Comparison of ENCODE assay signal across 14 cellular contexts in the genomic region with DNA sequence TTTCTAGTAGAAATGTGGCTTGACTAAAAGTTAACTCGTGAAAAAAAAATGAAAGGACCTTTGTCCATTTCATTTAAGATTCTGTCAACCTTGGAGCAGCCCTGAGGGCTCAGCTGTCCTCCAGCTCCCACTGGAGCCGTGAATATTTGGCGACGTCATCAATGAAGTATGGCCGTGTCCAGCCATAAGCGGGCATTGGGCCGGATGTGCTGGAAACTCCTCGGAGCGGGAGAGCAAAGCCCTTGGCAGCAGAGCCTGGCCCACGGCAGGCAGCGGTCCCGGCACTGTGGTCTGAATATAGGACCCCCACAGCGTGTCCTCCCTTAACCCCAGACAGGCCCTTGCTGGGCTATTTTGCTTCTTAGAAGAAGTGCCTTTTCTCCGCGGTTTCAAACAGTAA. TPM values are rescaled to one million over a fixed set of nuclear protein-coding genes. Genes with fewer than 3 reads are reported as not detected.
A peak's percentile ranks its signal among the peaks of the same experiment; 100 is the strongest.
DNase-seq lines count a peak whose midpoint lies in the region; ATAC-seq and TF ChIP-seq lines count a peak whose summit lies in the region.
"Had no signal": no experiment of that assay in that cellular context is flagged by ENCODE, and none has a peak within 500 bp of the region (broad histone marks: within the 10 kb centered on the region; RNA-seq: fewer than 3 reads in every experiment).

No MANE protein-coding gene starts in this region.

- no peak overlapping the region for H3K4me3 ChIP-seq in cardiac fibroblast (replicated peaks in 1 of 2; ENCODE audit: low read depth in 2 of 2, low read length in 2 of 2)
- H3K4me3 ChIP-seq: body of pancreas, esophagus squamous epithelium, SK-N-MC had no signal

- peak; percentile 46 for DNase-seq in EH (ENCODE audit: low read depth)
- DNase-seq in cardiac fibroblast (ENCODE audit: low read depth in 2 of 2), result peak; percentile 9 to 22
- DNase-seq in hepatic stellate cell (ENCODE audit: low spot score), result peak; percentile 32
- DNase-seq in sciatic nerve (ENCODE audit: low spot score), result peak; percentile 54
- no peak for DNase-seq in stimulated activated CD4-positive, alpha-beta T cell treated with anti-CD3 and anti-CD28 coated beads, Interleukin-2, amount 100 ng/mL, for 48 hours
- DNase-seq in foreskin keratinocyte, result no peak
- no peak for DNase-seq in KG1 (lab: John Stamatoyannopoulos, UW)
- DNase-seq: esophagus squamous epithelium, NCI-H1694 treated with DMSO at 0.1 percent for 48 hours, NCI-H510A treated with DMSO at 0.1 percent for 48 hours, T-helper 9 cell had no signal

- ATAC-seq in sciatic nerve (no peak), foreskin keratinocyte (no peak), HG03095 (IDR thresholded peaks at IDR 0.05; ENCODE audit: unreplicated experiment) (no peak)
- ATAC-seq: body of pancreas had no signal

- H3K4me1 ChIP-seq in foreskin keratinocyte, result no peaks in the 10 kb centered on the region
- H3K4me1 ChIP-seq: esophagus squamous epithelium had no signal

- intact Hi-C loops in sciatic nerve (cut with DNase I), result no loop called here

- H3K27me3 ChIP-seq in foreskin keratinocyte, result no peaks in the 10 kb centered on the region
- H3K27me3 ChIP-seq: body of pancreas had no signal

- H3K27ac ChIP-seq in foreskin keratinocyte, result no peak overlapping the region
- H3K27ac ChIP-seq: body of pancreas, esophagus squamous epithelium, SK-N-MC had no signal

- TF ChIP-seq CTCF in cardiac fibroblast (IDR thresholded peaks at IDR 0.05; ENCODE audit: low read depth, low read length), result no peak
- no peak for TF ChIP-seq CTCF in foreskin keratinocyte (conservative IDR thresholded peaks at IDR 0.05)

RNA-seq across cellular contexts. Expression of gene JAKMIP3, which starts 50.0 kb away (rescaled TPM):
- total RNA-seq in sciatic nerve (1.1 TPM), foreskin keratinocyte (0.04 TPM in 1 of 2 replicates, not detected in the other)
- not detected in 2 replicates for polyA plus RNA-seq in foreskin keratinocyte

Comparison
In these comparisons a context has a peak if more than half of its experiments do, and no peak if none do; other contexts are left out.
1. DNase-seq: peak in EH (single experiment), cardiac fibroblast (2 of 2), hepatic stellate cell (single experiment) and sciatic nerve (single experiment); none in stimulated activated CD4-positive, alpha-beta T cell treated with anti-CD3 and anti-CD28 coated beads, Interleukin-2, amount 100 ng/mL, for 48 hours (0 of 2), foreskin keratinocyte (0 of 2) and KG1 (single experiment).